1 cellular context compared by ENCODE assay signal in genomic region chr21:38989745-38990423, GRCh38.
TF ChIP-seq lines count a peak whose summit lies in the region.

No MANE protein-coding gene starts in this region.

TF ChIP-seq in HepG2, 621 proteins besides CTCF, POLR2A, EP300 and RAD21 (continued from another document and continues in another):
- TF ChIP-seq RFX5 (IDR thresholded peaks at IDR 0.05; ENCODE audit: low read depth, low read length) (no peak), SUZ12 (IDR thresholded peaks at IDR 0.05; ENCODE audit: low read depth, low read length) (no peak), SNAPC2 (CRISPR knock-in tag; IDR thresholded peaks at IDR 0.05) (peak; percentile 86; the same call in 1 of the 2 replicates), REL (CRISPR knock-in tag; conservative IDR thresholded peaks at IDR 0.05) (no peak), SIN3A (IDR thresholded peaks at IDR 0.05; ENCODE audit: borderline replicate concordance, low read depth, low read length) (peak; percentile 42; the same call in 1 of the 2 replicates), ZNF607 (CRISPR knock-in tag; IDR thresholded peaks at IDR 0.05; ENCODE audit: borderline replicate concordance) (peak; percentile 96), KMT2B (CRISPR knock-in tag; IDR thresholded peaks at IDR 0.05) (peak; percentile 40; the same call in 1 of the 2 replicates), ZFYVE20 (CRISPR knock-in tag; IDR thresholded peaks at IDR 0.05; ENCODE audit: borderline replicate concordance, low read depth) (no peak), MED8 (CRISPR knock-in tag; IDR thresholded peaks at IDR 0.05; ENCODE audit: insufficient replicate concordance) (no peak), ZNF318 (CRISPR knock-in tag; IDR thresholded peaks at IDR 0.05) (no peak), ZNF501 (CRISPR knock-in tag; IDR thresholded peaks at IDR 0.05) (peak; percentile 43), ZNF629 (CRISPR knock-in tag; conservative IDR thresholded peaks at IDR 0.05) (no peak), U2AF1 (optimal IDR thresholded peaks at IDR 0.05; ENCODE audit: low read depth, low read length) (no peak), ZNF704 (CRISPR knock-in tag; IDR thresholded peaks at IDR 0.05; ENCODE audit: borderline replicate concordance) (no peak), ARNTL (CRISPR knock-in tag; IDR thresholded peaks at IDR 0.05) (peak; percentile 83), BCLAF1 (IDR thresholded peaks at IDR 0.05) (no peak), ZSCAN29 (CRISPR knock-in tag; conservative IDR thresholded peaks at IDR 0.05) (no peak), ZNF12 (CRISPR knock-in tag; IDR thresholded peaks at IDR 0.05) (peak; percentile 53; the same call in 1 of the 2 replicates), ATF1 (CRISPR knock-in tag; IDR thresholded peaks at IDR 0.05) (no peak), SRY (CRISPR knock-in tag; IDR thresholded peaks at IDR 0.05) (peak; percentile 81), HDAC6 (IDR thresholded peaks at IDR 0.05; ENCODE audit: low read depth, low read length) (no peak), XRCC5 (optimal IDR thresholded peaks at IDR 0.05; ENCODE audit: low read length) (peak; percentile 57), ZNF558 (CRISPR knock-in tag; IDR thresholded peaks at IDR 0.05; ENCODE audit: borderline replicate concordance) (peak; percentile 48; the same call in 1 of the 2 replicates), ZNF3 (CRISPR knock-in tag; IDR thresholded peaks at IDR 0.05) (peak; percentile 22; the same call in 1 of the 2 replicates), ZNF329 (CRISPR knock-in tag; IDR thresholded peaks at IDR 0.05; ENCODE audit: low read depth) (no peak), ATF7 (IDR thresholded peaks at IDR 0.05) (no peak), ATF7 (CRISPR knock-in tag; IDR thresholded peaks at IDR 0.05) (no peak; the same call in 1 of the 2 replicates), SOX13 (IDR thresholded peaks at IDR 0.05) (peak; percentile 41; the same call in 1 of the 2 replicates), SOX13 (CRISPR knock-in tag; conservative IDR thresholded peaks at IDR 0.05 in 1 of 2, IDR thresholded peaks at IDR 0.05 in 1 of 2) (peak in 1 of 2 experiments; percentile 66; a peak in 2 of 4 replicates), ZNF737 (CRISPR knock-in tag; IDR thresholded peaks at IDR 0.05; ENCODE audit: borderline replicate concordance) (no peak)
- TF ChIP-seq, protein P1, sequence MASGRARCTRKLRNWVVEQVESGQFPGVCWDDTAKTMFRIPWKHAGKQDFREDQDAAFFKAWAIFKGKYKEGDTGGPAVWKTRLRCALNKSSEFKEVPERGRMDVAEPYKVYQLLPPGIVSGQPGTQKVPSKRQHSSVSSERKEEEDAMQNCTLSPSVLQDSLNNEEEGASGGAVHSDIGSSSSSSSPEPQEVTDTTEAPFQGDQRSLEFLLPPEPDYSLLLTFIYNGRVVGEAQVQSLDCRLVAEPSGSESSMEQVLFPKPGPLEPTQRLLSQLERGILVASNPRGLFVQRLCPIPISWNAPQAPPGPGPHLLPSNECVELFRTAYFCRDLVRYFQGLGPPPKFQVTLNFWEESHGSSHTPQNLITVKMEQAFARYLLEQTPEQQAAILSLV (CRISPR knock-in tag; IDR thresholded peaks at IDR 0.05; ENCODE audit: borderline replicate concordance) = no peak
- TF ChIP-seq, protein P2, sequence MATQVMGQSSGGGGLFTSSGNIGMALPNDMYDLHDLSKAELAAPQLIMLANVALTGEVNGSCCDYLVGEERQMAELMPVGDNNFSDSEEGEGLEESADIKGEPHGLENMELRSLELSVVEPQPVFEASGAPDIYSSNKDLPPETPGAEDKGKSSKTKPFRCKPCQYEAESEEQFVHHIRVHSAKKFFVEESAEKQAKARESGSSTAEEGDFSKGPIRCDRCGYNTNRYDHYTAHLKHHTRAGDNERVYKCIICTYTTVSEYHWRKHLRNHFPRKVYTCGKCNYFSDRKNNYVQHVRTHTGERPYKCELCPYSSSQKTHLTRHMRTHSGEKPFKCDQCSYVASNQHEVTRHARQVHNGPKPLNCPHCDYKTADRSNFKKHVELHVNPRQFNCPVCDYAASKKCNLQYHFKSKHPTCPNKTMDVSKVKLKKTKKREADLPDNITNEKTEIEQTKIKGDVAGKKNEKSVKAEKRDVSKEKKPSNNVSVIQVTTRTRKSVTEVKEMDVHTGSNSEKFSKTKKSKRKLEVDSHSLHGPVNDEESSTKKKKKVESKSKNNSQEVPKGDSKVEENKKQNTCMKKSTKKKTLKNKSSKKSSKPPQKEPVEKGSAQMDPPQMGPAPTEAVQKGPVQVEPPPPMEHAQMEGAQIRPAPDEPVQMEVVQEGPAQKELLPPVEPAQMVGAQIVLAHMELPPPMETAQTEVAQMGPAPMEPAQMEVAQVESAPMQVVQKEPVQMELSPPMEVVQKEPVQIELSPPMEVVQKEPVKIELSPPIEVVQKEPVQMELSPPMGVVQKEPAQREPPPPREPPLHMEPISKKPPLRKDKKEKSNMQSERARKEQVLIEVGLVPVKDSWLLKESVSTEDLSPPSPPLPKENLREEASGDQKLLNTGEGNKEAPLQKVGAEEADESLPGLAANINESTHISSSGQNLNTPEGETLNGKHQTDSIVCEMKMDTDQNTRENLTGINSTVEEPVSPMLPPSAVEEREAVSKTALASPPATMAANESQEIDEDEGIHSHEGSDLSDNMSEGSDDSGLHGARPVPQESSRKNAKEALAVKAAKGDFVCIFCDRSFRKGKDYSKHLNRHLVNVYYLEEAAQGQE (IDR thresholded peaks at IDR 0.05; ENCODE audit: borderline replicate concordance in 1 of 2, low read depth in 1 of 2, low read length in 2 of 2) = peak in 1 of 2 experiments; percentile 55; a peak in 1 of 4 replicates
- TF ChIP-seq, protein P3, sequence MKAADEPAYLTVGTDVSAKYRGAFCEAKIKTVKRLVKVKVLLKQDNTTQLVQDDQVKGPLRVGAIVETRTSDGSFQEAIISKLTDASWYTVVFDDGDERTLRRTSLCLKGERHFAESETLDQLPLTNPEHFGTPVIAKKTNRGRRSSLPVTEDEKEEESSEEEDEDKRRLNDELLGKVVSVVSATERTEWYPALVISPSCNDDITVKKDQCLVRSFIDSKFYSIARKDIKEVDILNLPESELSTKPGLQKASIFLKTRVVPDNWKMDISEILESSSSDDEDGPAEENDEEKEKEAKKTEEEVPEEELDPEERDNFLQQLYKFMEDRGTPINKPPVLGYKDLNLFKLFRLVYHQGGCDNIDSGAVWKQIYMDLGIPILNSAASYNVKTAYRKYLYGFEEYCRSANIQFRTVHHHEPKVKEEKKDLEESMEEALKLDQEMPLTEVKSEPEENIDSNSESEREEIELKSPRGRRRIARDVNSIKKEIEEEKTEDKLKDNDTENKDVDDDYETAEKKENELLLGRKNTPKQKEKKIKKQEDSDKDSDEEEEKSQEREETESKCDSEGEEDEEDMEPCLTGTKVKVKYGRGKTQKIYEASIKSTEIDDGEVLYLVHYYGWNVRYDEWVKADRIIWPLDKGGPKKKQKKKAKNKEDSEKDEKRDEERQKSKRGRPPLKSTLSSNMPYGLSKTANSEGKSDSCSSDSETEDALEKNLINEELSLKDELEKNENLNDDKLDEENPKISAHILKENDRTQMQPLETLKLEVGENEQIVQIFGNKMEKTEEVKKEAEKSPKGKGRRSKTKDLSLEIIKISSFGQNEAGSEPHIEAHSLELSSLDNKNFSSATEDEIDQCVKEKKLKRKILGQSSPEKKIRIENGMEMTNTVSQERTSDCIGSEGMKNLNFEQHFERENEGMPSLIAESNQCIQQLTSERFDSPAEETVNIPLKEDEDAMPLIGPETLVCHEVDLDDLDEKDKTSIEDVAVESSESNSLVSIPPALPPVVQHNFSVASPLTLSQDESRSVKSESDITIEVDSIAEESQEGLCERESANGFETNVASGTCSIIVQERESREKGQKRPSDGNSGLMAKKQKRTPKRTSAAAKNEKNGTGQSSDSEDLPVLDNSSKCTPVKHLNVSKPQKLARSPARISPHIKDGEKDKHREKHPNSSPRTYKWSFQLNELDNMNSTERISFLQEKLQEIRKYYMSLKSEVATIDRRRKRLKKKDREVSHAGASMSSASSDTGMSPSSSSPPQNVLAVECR (CRISPR knock-in tag; IDR thresholded peaks at IDR 0.05; ENCODE audit: borderline replicate concordance) = peak; percentile 53; the same call in 1 of the 2 replicates
- TF ChIP-seq, protein P4, sequence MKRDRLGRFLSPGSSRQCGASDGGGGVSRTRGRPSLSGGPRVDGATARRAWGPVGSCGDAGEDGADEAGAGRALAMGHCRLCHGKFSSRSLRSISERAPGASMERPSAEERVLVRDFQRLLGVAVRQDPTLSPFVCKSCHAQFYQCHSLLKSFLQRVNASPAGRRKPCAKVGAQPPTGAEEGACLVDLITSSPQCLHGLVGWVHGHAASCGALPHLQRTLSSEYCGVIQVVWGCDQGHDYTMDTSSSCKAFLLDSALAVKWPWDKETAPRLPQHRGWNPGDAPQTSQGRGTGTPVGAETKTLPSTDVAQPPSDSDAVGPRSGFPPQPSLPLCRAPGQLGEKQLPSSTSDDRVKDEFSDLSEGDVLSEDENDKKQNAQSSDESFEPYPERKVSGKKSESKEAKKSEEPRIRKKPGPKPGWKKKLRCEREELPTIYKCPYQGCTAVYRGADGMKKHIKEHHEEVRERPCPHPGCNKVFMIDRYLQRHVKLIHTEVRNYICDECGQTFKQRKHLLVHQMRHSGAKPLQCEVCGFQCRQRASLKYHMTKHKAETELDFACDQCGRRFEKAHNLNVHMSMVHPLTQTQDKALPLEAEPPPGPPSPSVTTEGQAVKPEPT (CRISPR knock-in tag; IDR thresholded peaks at IDR 0.05; ENCODE audit: low read depth) = no peak
